Comparison of ENCODE assay signal across 27 cellular contexts in genomic region chrX:51242212-51242611, GRCh38.
"Had no signal": no experiment of that assay in that cellular context is flagged by ENCODE, and none has a peak within 500 bp of the region (broad histone marks: within the 10 kb centered on the region; RNA-seq: fewer than 3 reads in every experiment).

No MANE protein-coding gene starts in this region.

- H3K4me1 ChIP-seq: stomach, suprapubic skin, testis, thyroid gland, tibial artery, tibial nerve, transverse colon, upper lobe of left lung, upper lobe of right lung, uterus, vagina had no signal

- H3K36me3 ChIP-seq: stomach, suprapubic skin, thoracic aorta, thyroid gland, tibial artery, tibial nerve, transverse colon, upper lobe of left lung, upper lobe of right lung, uterus, vagina had no signal

- ATAC-seq: stimulated activated effector memory CD8-positive, alpha-beta T cell treated with anti-CD3 and anti-CD28 coated beads, Interleukin-12 subunit alpha, Interleukin-12 subunit beta, amount 100 ng/mL, for 72 hours; stimulated activated memory B cell treated with anti-CD40 and anti-IgM and Interleukin-4, amounts not matched to agents 10 μg/mL and 1 μg/mL and 100 μg/mL, for 72 hours; stimulated activated naive B cell treated with anti-CD40 and anti-IgM and Interleukin-4, amounts not matched to agents 10 μg/mL and 1 μg/mL and 100 μg/mL, for 72 hours; stimulated activated naive CD8-positive, alpha-beta T cell treated with anti-CD3 and anti-CD28 coated beads, Interleukin-15, amount 100 ng/mL, for 72 hours; stimulated activated naive CD8-positive, alpha-beta T cell treated with anti-CD3 and anti-CD28 coated beads, Interleukin-15, Interleukin-2, amounts not matched to agents 100 U/mL and 50 U/mL, for 24 hours; upper lobe of right lung had no signal

- H3K27ac ChIP-seq: stomach, suprapubic skin, testis, thoracic aorta, thyroid gland, tibial artery, tibial nerve, transverse colon, upper lobe of left lung, upper lobe of right lung, uterus, vagina had no signal

- H3K9me3 ChIP-seq: suprapubic skin, testis, thoracic aorta, thyroid gland, transverse colon, upper lobe of right lung, vagina had no signal

- H3K27me3 ChIP-seq: stomach, suprapubic skin, testis, thyroid gland, tibial artery, tibial nerve, transverse colon, upper lobe of left lung, upper lobe of right lung, uterus, vagina had no signal

- FAIRE-seq: urothelium cell line had no signal

- H3K4me3 ChIP-seq: stomach, suprapubic skin, testis, thoracic aorta, thyroid gland, tibial artery, tibial nerve, transverse colon, upper lobe of left lung, upper lobe of right lung, uterus, vagina had no signal

- DNase-seq: stimulated activated CD4-positive, alpha-beta T cell treated with anti-CD3 and anti-CD28 coated beads, Interleukin-2, amount 100 ng/mL, for 48 hours; stimulated activated CD4-positive, alpha-beta T cell treated with anti-CD3 and anti-CD28 coated beads, Interleukin-4, amount 100 ng/mL, for 1 hour; stimulated activated CD4-positive, alpha-beta T cell treated with anti-CD3 and anti-CD28 coated beads, Interleukin-4, amount 100 ng/mL, for 24 hours; stimulated activated CD4-positive, alpha-beta T cell treated with anti-CD3 and anti-CD28 coated beads, Interleukin-4, amount 100 ng/mL, for 4 hours; stimulated activated CD8-positive, alpha-beta memory T cell treated with anti-CD3 and anti-CD28 coated beads, Interleukin-4, amount 100 ng/mL, for 48 hours; stimulated activated naive B cell treated with anti-CD40 and anti-IgM and Interleukin-4, amounts not matched to agents 10 μg/mL and 1 μg/mL and 100 μg/mL, for 72 hours; stimulated activated naive CD4-positive, alpha-beta T cell; stimulated activated naive CD4-positive, alpha-beta T cell treated with Interleukin-2 at 50 U/mL for 16 hours; stimulated activated naive CD8-positive, alpha-beta T cell treated with anti-CD3 and anti-CD28 coated beads, Interleukin-15, amount 100 ng/mL, for 72 hours; stimulated activated naive CD8-positive, alpha-beta T cell treated with anti-CD3 and anti-CD28 coated beads, Interleukin-15, Interleukin-2, amounts not matched to agents 100 U/mL and 50 U/mL, for 24 hours; stomach; substantia nigra; testis; thyroid gland; tibial artery; transverse colon; trophoblast cell; upper lobe of left lung; upper lobe of right lung; uterus had no signal
